In genomic region chr7:98242342-98242741, GRCh38 we compare ENCODE assay signal across 23 cellular contexts. TPM values are rescaled to one million over a fixed set of nuclear protein-coding genes. Genes with fewer than 3 reads are reported as not detected.
DNase-seq lines count a peak whose midpoint lies in the region; ATAC-seq, FAIRE-seq and TF ChIP-seq lines count a peak whose summit lies in the region.
"Had no signal": no experiment of that assay in that cellular context is flagged by ENCODE, and none has a peak within 500 bp of the region (broad histone marks: within the 10 kb centered on the region; RNA-seq: fewer than 3 reads in every experiment).

No MANE protein-coding gene starts in this region.

- H3K27me3 Mint-ChIP-seq in stimulated activated naive CD8-positive, alpha-beta T cell treated with anti-CD3 and anti-CD28 coated beads, Interleukin-15, amount 100 ng/mL, for 72 hours = no peaks in the 10 kb centered on the region
- peaks cover 2% of the 10 kb centered on the region for H3K27me3 Mint-ChIP-seq in glutamatergic neuron (ENCODE audit: unreplicated experiment)
- H3K27me3 Mint-ChIP-seq: B cell; CD4-positive, alpha-beta memory T cell had no signal

- ATAC-seq in stimulated activated naive CD8-positive, alpha-beta T cell treated with anti-CD3 and anti-CD28 coated beads, Interleukin-15, amount 100 ng/mL, for 72 hours = peak; percentile 8
- no peak for ATAC-seq in stimulated activated naive CD8-positive, alpha-beta T cell treated with anti-CD3 and anti-CD28 coated beads, Interleukin-15, Interleukin-2, amounts not matched to agents 100 U/mL and 50 U/mL, for 24 hours
- ATAC-seq in GM19452 (IDR thresholded peaks at IDR 0.05; ENCODE audit: unreplicated experiment) = no peak

- POLR2A ChIA-PET in HEK293 (lab: Yijun Ruan, JAX) = interaction anchor here (0.6 kb wide), 1 partner anchor 169 kb away, joined by 5 read pairs; no protein-coding TSS in a partner anchor

- H3K4me1 Mint-ChIP-seq in stimulated activated naive CD8-positive, alpha-beta T cell treated with anti-CD3 and anti-CD28 coated beads, Interleukin-15, amount 100 ng/mL, for 72 hours = peaks cover under 1% of the 10 kb centered on the region
- peaks cover 1% of the 10 kb centered on the region for H3K4me1 Mint-ChIP-seq in glutamatergic neuron (ENCODE audit: low read depth, unreplicated experiment)
- H3K4me1 Mint-ChIP-seq: B cell, GM23338 had no signal

- no peak overlapping the region for H3K27ac ChIP-seq in HEK293 (ENCODE audit: extremely low read depth, low read depth, low read length)
- H3K27ac ChIP-seq: 22Rv1 had no signal

- H3K27me3 ChIP-seq in bronchial epithelial cell (ENCODE audit: control insufficient read depth, insufficient read depth, low read length) = no peaks in the 10 kb centered on the region

- H3K36me3 ChIP-seq in HEK293 (ENCODE audit: control insufficient read depth in 2 of 2, insufficient read depth in 1 of 2, low read length in 2 of 2) (peaks cover 0 to 9% of the 10 kb centered on the region in 2 experiments; a peak in 2 of 3 replicates), bronchial epithelial cell (ENCODE audit: control insufficient read depth, insufficient read depth, low read length) (peaks cover 2% of the 10 kb centered on the region)

- no peak overlapping the region for H3K4me3 Mint-ChIP-seq in stimulated activated naive CD8-positive, alpha-beta T cell treated with anti-CD3 and anti-CD28 coated beads, Interleukin-15, amount 100 ng/mL, for 72 hours
- H3K4me3 Mint-ChIP-seq in glutamatergic neuron (ENCODE audit: unreplicated experiment) = no peak overlapping the region
- H3K4me3 Mint-ChIP-seq: B cell; CD4-positive, alpha-beta memory T cell; GM23338; H9; HFFc6 had no signal

- peak; percentile 93 for FAIRE-seq in bronchial epithelial cell (lab: Jason Lieb, UNC)
- FAIRE-seq: A204.1, G401.6, GM19239 had no signal

- no peaks in the 10 kb centered on the region for H3K4me1 ChIP-seq in HEK293 (ENCODE audit: control insufficient read depth, insufficient read depth, low read length)

- H3K27ac Mint-ChIP-seq in stimulated activated naive CD8-positive, alpha-beta T cell treated with anti-CD3 and anti-CD28 coated beads, Interleukin-15, amount 100 ng/mL, for 72 hours = no peak overlapping the region
- no peak overlapping the region for H3K27ac Mint-ChIP-seq in glutamatergic neuron (ENCODE audit: unreplicated experiment)
- H3K27ac Mint-ChIP-seq: B cell; CD4-positive, alpha-beta memory T cell; GM23338; H9; HFFc6 had no signal

- CTCF ChIA-PET in HEK293 (lab: Yijun Ruan, JAX) = interaction anchor here (0.6 kb wide), 1 partner anchor 10 kb away, joined by 3 read pairs; no protein-coding TSS in a partner anchor

- H3K9me3 ChIP-seq in HEK293 (ENCODE audit: control insufficient read depth, insufficient read depth, low read depth, low read length) = no peaks in the 10 kb centered on the region

- no peaks in the 10 kb centered on the region for H3K9me3 Mint-ChIP-seq in stimulated activated naive CD8-positive, alpha-beta T cell treated with anti-CD3 and anti-CD28 coated beads, Interleukin-15, amount 100 ng/mL, for 72 hours
- H3K9me3 Mint-ChIP-seq in glutamatergic neuron (ENCODE audit: unreplicated experiment) = peaks cover 3% of the 10 kb centered on the region
- H3K9me3 Mint-ChIP-seq: CD4-positive, alpha-beta memory T cell; GM23338; H9; HFFc6 had no signal

- H3K4me3 ChIP-seq in HEK293 (ENCODE audit: low read depth, low read length) = no peak overlapping the region
- H3K4me3 ChIP-seq in bronchial epithelial cell (ENCODE audit: low read depth, low read length) = no peak overlapping the region
- H3K4me3 ChIP-seq: GM23338 had no signal

- peaks cover 6% of the 10 kb centered on the region for H3K36me3 Mint-ChIP-seq in glutamatergic neuron (ENCODE audit: unreplicated experiment)

- no peak for DNase-seq in stimulated activated naive CD8-positive, alpha-beta T cell treated with anti-CD3 and anti-CD28 coated beads, Interleukin-15, amount 100 ng/mL, for 72 hours
- DNase-seq in stimulated activated naive CD8-positive, alpha-beta T cell treated with anti-CD3 and anti-CD28 coated beads, Interleukin-15, Interleukin-2, amounts not matched to agents 100 U/mL and 50 U/mL, for 24 hours = no peak
- DNase-seq in bronchial epithelial cell (ENCODE audit: low read depth) = no peak
- no peak for DNase-seq in pons (ENCODE audit: low spot score)
- no peak for DNase-seq in glutamatergic neuron
- DNase-seq in OCI-M2 (lab: John Stamatoyannopoulos, UW; ENCODE audit: unreplicated experiment) = no peak
- DNase-seq: C1 segment of cervical spinal cord; Calu3; CD4-positive, alpha-beta memory T cell; COR-L47; DMS153; DND-41; H9; HFFc6 had no signal

- TF ChIP-seq CTCF in HEK293 (tag by site-specific recombination; IDR thresholded peaks at IDR 0.05) = no peak
- TF ChIP-seq CTCF in bronchial epithelial cell (IDR thresholded peaks at IDR 0.05; ENCODE audit: insufficient read depth, low read length, severe bottlenecking) = no peak
- no peak for TF ChIP-seq CTCF in glutamatergic neuron (IDR thresholded peaks at IDR 0.05; ENCODE audit: partially characterized antibody, unreplicated experiment)

TF ChIP-seq in HEK293, 187 proteins besides CTCF, POLR2A, EP300 and RAD21:
- no peak for TF ChIP-seq ZNF354C (tag by site-specific recombination; IDR thresholded peaks at IDR 0.05; ENCODE audit: borderline replicate concordance, low read depth)
- no peak for TF ChIP-seq ZNF510 (tag by site-specific recombination; IDR thresholded peaks at IDR 0.05; ENCODE audit: insufficient replicate concordance)
- TF ChIP-seq ZNF248 (tag by site-specific recombination; IDR thresholded peaks at IDR 0.05) = no peak
- no peak for TF ChIP-seq SP3 (tag by site-specific recombination; IDR thresholded peaks at IDR 0.05)
- peak; percentile 85 for TF ChIP-seq KLF1 (tag by site-specific recombination; IDR thresholded peaks at IDR 0.05)
- peak; percentile 89 for TF ChIP-seq EGR2 (tag by site-specific recombination; IDR thresholded peaks at IDR 0.05; ENCODE audit: low read depth)
- TF ChIP-seq ZNF366 (tag by site-specific recombination; conservative IDR thresholded peaks at IDR 0.05) = peak; percentile 30; the same call in 1 of the 2 replicates
- TF ChIP-seq ZBTB8A (tag by site-specific recombination; IDR thresholded peaks at IDR 0.05) = no peak
- TF ChIP-seq, protein P1, sequence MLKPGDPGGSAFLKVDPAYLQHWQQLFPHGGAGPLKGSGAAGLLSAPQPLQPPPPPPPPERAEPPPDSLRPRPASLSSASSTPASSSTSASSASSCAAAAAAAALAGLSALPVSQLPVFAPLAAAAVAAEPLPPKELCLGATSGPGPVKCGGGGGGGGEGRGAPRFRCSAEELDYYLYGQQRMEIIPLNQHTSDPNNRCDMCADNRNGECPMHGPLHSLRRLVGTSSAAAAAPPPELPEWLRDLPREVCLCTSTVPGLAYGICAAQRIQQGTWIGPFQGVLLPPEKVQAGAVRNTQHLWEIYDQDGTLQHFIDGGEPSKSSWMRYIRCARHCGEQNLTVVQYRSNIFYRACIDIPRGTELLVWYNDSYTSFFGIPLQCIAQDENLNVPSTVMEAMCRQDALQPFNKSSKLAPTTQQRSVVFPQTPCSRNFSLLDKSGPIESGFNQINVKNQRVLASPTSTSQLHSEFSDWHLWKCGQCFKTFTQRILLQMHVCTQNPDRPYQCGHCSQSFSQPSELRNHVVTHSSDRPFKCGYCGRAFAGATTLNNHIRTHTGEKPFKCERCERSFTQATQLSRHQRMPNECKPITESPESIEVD (tag by site-specific recombination; IDR thresholded peaks at IDR 0.05) = no peak
- peak; percentile 59 for TF ChIP-seq ZFHX2 (tag by site-specific recombination; conservative IDR thresholded peaks at IDR 0.05)

RNA-seq across cellular contexts. Expression of gene TECPR1, which starts 9.7 kb away (rescaled TPM):
- total RNA-seq in bronchial epithelial cell (8.2 and 12.4 TPM in 2 replicates), glutamatergic neuron (ENCODE audit: unreplicated experiment) (174 TPM)

RNA-seq across cellular contexts. Expression of gene BHLHA15, which starts 31.1 kb away (rescaled TPM):
- 2.3 and 3.2 TPM in 2 replicates for total RNA-seq in bronchial epithelial cell
- not detected for total RNA-seq in glutamatergic neuron (ENCODE audit: unreplicated experiment)
- total RNA-seq: CD4-positive, alpha-beta memory T cell; H4 had no signal

RNA-seq across cellular contexts. Expression of gene BRI3, which starts 39.1 kb away (rescaled TPM):
- total RNA-seq in bronchial epithelial cell (53.7 and 64.0 TPM in 2 replicates), glutamatergic neuron (ENCODE audit: unreplicated experiment) (176 TPM)

Comparison
In these comparisons a context has a peak if more than half of its experiments do, and no peak if none do; other contexts are left out.
1. RNA of gene TECPR1, which starts 9.7 kb away (total RNA-seq): 174 TPM in glutamatergic neuron (single experiment); 8.2 to 12.4 TPM in bronchial epithelial cell; every median in the first group is over 10 times any median in the second.